ENCODE assay signal across 8 cellular contexts in the genomic region with DNA sequence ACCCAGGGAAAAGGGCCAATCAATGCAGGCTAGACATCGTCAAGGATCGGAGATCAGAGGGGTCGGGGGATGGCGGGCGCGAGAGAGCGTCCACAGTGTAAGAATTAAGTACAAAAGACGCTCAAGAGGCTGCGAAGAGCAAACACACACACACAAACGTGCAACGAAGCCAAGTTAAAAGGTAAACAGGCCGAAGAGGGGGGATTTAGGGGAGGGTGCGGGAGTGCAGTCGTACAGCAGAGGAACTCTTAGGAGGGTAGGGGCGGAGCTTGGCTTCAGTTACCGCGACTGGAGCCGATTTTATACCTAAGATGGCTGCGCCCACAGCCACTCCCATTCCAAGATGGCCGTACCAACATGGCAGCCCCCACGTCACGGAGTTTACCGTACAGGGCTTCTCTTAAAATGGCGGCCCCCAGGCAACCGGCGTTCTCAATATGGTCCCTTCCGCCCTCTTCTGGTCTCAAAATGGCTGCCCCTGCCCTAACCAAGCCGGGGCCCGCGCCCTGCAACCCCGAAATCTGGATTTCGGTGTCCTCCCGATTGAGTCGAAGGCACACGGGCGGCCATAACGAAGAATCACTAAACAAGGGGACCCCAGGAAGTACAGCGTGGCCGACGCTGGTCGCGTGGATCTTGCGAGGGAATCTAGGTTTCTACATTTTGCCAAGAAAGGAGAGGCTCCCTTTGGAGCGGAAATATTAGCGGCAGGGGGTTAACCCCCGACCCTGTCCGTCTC. TPM values are rescaled to one million over a fixed set of nuclear protein-coding genes. Genes with fewer than 3 reads are reported as not detected.
DNase-seq lines count a peak whose midpoint lies in the region; ATAC-seq lines count a peak whose summit lies in the region.

No MANE protein-coding gene starts in this region.

- DNase-seq in AG08396 (ENCODE audit: low spot score) (peak; percentile 93), NCI-H748 (lab: John Stamatoyannopoulos, UW; ENCODE audit: unreplicated experiment) (peak; percentile 99), lung microvascular endothelial cell (ENCODE audit: low read depth in 2 of 2) (peak; percentile 98)
- DNase-seq in activated CD8-positive, alpha-beta memory T cell treated with anti-CD3 and anti-CD28 coated beads for 1 hour (ENCODE audit: extremely low read depth in 1 of 2, low read depth in 1 of 2) = peak; percentile 88 to 97
- peak; percentile 93 for DNase-seq in effector CD8-positive, alpha-beta T cell (lab: John Stamatoyannopoulos, UW)
- DNase-seq in stimulated activated CD4-positive, alpha-beta T cell treated with anti-CD3 and anti-CD28 coated beads, TNF-alpha, amount 100 ng/mL, for 24 hours (ENCODE audit: low read depth in 3 of 3) = peak; percentile 89 to 95 (median 92)

- peak; percentile 66 for ATAC-seq in GM19025 (IDR thresholded peaks at IDR 0.05; ENCODE audit: low read depth, unreplicated experiment)
- ATAC-seq in HG03342 (IDR thresholded peaks at IDR 0.05; ENCODE audit: unreplicated experiment) = peak; percentile 67

RNA-seq across cellular contexts. Expression of a gene that starts 2.0 kb away (rescaled TPM):
- total RNA-seq in lung microvascular endothelial cell = not detected in 2 replicates

RNA-seq across cellular contexts. Expression of a gene that starts 2.2 kb away (rescaled TPM):
- total RNA-seq in lung microvascular endothelial cell = 17.7 and 26.4 TPM in 2 replicates

RNA-seq across cellular contexts. Expression of a gene that starts 17.8 kb away (rescaled TPM):
- total RNA-seq in lung microvascular endothelial cell = 7.0 and 9.7 TPM in 2 replicates

RNA-seq across cellular contexts. Expression of a gene that starts 18.9 kb away (rescaled TPM):
- total RNA-seq in lung microvascular endothelial cell = 23.4 and 24.6 TPM in 2 replicates

RNA-seq across cellular contexts. Expression of a gene that starts 20.1 kb away (rescaled TPM):
- total RNA-seq in lung microvascular endothelial cell = 0.22 and 0.60 TPM in 2 replicates

Comparison
In these comparisons a context has a peak if more than half of its experiments do, and no peak if none do; other contexts are left out.
1. Peak in every context shown above with its lines: DNase-seq and ATAC-seq.